Comparison of ENCODE assay signal across 8 cellular contexts in the genomic region with DNA sequence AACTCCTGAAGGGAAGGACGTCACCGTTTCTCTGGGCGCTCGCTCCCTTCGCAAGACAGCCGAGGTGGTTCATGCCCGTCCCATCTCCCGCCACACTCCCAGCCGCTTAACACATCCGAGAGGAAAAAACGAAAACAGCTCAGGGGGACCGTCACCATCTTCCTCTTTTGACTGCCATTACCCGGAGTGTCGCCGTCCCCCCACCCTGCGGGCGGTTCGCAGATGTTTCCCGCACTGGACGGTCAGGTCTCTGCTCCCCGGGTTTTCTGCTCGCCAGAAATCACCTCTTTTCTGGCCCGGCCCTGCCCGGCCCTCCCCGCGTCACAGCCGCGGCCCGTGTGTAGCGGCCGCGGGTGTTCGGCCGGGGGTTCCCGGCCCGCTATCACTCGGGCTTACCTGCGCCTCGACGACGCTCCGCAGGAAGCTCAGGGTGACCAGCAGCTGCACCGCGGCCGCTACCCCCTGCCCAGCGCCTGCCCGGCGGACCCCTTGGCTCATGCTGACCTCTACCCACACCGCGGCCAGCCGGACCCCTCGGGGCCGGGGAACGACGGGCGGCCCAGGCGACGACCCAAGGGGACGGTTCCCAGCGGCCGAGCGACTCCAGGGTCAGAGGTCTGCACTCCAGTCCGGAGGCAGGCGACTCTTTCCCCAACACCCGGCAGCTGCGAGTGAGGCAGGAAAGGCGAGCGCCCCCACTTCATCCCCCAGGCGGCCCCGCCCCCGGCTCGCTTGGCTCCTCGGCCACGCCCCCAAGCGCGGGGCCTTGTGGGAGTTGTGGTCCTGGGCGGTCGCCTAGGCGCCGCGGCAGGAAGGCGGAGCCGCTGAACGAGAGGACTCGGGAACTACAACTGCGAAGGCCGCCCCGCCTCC. TPM values are rescaled to one million over a fixed set of nuclear protein-coding genes. Genes with fewer than 3 reads are reported as not detected.
DNase-seq lines count a peak whose midpoint lies in the region; ATAC-seq and TF ChIP-seq lines count a peak whose summit lies in the region.

A gene with protein sequence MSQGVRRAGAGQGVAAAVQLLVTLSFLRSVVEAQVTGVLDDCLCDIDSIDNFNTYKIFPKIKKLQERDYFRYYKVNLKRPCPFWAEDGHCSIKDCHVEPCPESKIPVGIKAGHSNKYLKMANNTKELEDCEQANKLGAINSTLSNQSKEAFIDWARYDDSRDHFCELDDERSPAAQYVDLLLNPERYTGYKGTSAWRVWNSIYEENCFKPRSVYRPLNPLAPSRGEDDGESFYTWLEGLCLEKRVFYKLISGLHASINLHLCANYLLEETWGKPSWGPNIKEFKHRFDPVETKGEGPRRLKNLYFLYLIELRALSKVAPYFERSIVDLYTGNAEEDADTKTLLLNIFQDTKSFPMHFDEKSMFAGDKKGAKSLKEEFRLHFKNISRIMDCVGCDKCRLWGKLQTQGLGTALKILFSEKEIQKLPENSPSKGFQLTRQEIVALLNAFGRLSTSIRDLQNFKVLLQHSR (minus strand): TSS at position 673 of the 873 bp plus-strand sequence. CDS start 175 bp downstream, at position 498.

- 0% methylated on average over 78 to 88 of the region's 88 CpGs for WGBS in ovary, 3 donors
- under 1% methylated on average over 88 of the region's 88 CpGs for WGBS in thymus

- H3K27ac Mint-ChIP-seq in activated naive CD8-positive, alpha-beta T cell treated with anti-CD3 and anti-CD28 coated beads for 36 hours, result peak within 1 kb of the TSS; percentile 75

- peaks cover 45% of the 10 kb centered on the region for H3K4me1 Mint-ChIP-seq in activated naive CD8-positive, alpha-beta T cell treated with anti-CD3 and anti-CD28 coated beads for 36 hours

- no peaks in the 10 kb centered on the region for H3K9me3 ChIP-seq in ovary
- no peaks in the 10 kb centered on the region for H3K9me3 ChIP-seq in thymus (ENCODE audit: control insufficient read depth)

- DNase-seq in GM12864 (ENCODE audit: low read depth), result peak; percentile 93
- peak; percentile 97 for DNase-seq in NCI-H1092 treated with DMSO at 0.1 percent for 48 hours (lab: John Stamatoyannopoulos, UW)
- DNase-seq in SKM-1 (lab: John Stamatoyannopoulos, UW; ENCODE audit: unreplicated experiment), result peak; percentile 95
- peak; percentile 99 for DNase-seq in activated naive CD8-positive, alpha-beta T cell treated with anti-CD3 and anti-CD28 coated beads for 36 hours
- DNase-seq in Right ventricle myocardium inferior (ENCODE audit: missing footprints), result peak; percentile 99
- peak; percentile 96 to 98 (median 98) for DNase-seq in ovary

- no peak for TF ChIP-seq CTCF in GM12864 (IDR thresholded peaks at IDR 0.05; ENCODE audit: low read depth, low read length, missing control alignments)
- TF ChIP-seq CTCF in ovary (IDR thresholded peaks at IDR 0.05), result peak in 2 of 3 donors; percentile 19 to 25

- intact Hi-C loops in Right ventricle myocardium inferior (cut with DNase I), result loop anchor here (5.0 to 10.0 kb wide), 3 partner anchors 137 to 241 kb away; a partner anchor contains a TSS
- intact Hi-C loops in ovary (cut with DNase I), result loop anchor here in 1 of 4 donors (10.0 kb wide), 1 partner anchor 243 kb away; a partner anchor contains a TSS

- no peak for TF ChIP-seq EP300 in ovary (IDR thresholded peaks at IDR 0.05)

- H3K4me3 ChIP-seq in GM12864 (ENCODE audit: low read depth, low read length), result peak within 1 kb of the TSS; percentile 99
- H3K4me3 ChIP-seq in ovary, result peak within 1 kb of the TSS; percentile 99
- H3K4me3 ChIP-seq in thymus (ENCODE audit: low read length), result peak within 1 kb of the TSS; percentile 89

- H3K4me1 ChIP-seq in ovary (ENCODE audit: insufficient read depth) (peaks cover 1% of the 10 kb centered on the region), thymus (ENCODE audit: control insufficient read depth, insufficient read depth, low read length) (peaks cover 13% of the 10 kb centered on the region)

- H3K27ac ChIP-seq in ovary (peak within 1 kb of the TSS; percentile 33 to 43), thymus (ENCODE audit: low read depth) (peak within 1 kb of the TSS; percentile 64)

- H3K36me3 Mint-ChIP-seq in activated naive CD8-positive, alpha-beta T cell treated with anti-CD3 and anti-CD28 coated beads for 36 hours, result no peaks in the 10 kb centered on the region

- no peaks in the 10 kb centered on the region for H3K27me3 Mint-ChIP-seq in activated naive CD8-positive, alpha-beta T cell treated with anti-CD3 and anti-CD28 coated beads for 36 hours

- H3K27me3 ChIP-seq in ovary, result no peaks in the 10 kb centered on the region
- no peaks in the 10 kb centered on the region for H3K27me3 ChIP-seq in thymus (ENCODE audit: control insufficient read depth, insufficient read depth)

- peak within 1 kb of the TSS; percentile 92 for H3K4me3 Mint-ChIP-seq in activated naive CD8-positive, alpha-beta T cell treated with anti-CD3 and anti-CD28 coated beads for 36 hours

- H3K36me3 ChIP-seq in ovary, result no peaks in the 10 kb centered on the region
- H3K36me3 ChIP-seq in thymus (ENCODE audit: control insufficient read depth, insufficient read depth), result no peaks in the 10 kb centered on the region

- TF ChIP-seq POLR2A in ovary (IDR thresholded peaks at IDR 0.05), result peak; percentile 91

- peak; percentile 73 for ATAC-seq in HG02623 (IDR thresholded peaks at IDR 0.05; ENCODE audit: unreplicated experiment)
- ATAC-seq in Right ventricle myocardium inferior, result peak; percentile 100

- peaks cover under 1% of the 10 kb centered on the region for H3K9me3 Mint-ChIP-seq in activated naive CD8-positive, alpha-beta T cell treated with anti-CD3 and anti-CD28 coated beads for 36 hours

RNA-seq across cellular contexts. Expression of the gene that starts here (rescaled TPM):
- total RNA-seq in activated naive CD8-positive, alpha-beta T cell treated with anti-CD3 and anti-CD28 coated beads for 36 hours, result 1 to 10 TPM; 2.8 to 3.7 TPM
- total RNA-seq in Right ventricle myocardium inferior, result 7.2 TPM
- total RNA-seq in ovary, result 10 to 100 TPM in 2 of 7 donors, 1 to 10 TPM in 5; 5.1 to 15.4 (median 5.8) TPM
- polyA plus RNA-seq in ovary, result 10 to 100 TPM in 1 of 2 donors, 1 to 10 TPM in 1; 4.8 to 12.6 TPM
- 14.2 TPM for polyA plus RNA-seq in thymus

Comparison
In these comparisons a context has a peak if more than half of its experiments do, and no peak if none do; other contexts are left out.
1. Peak in every context shown above with its lines: DNase-seq, ATAC-seq, H3K4me3 ChIP-seq and H3K27ac ChIP-seq.